12 cellular contexts compared by ENCODE assay signal in the genomic region with DNA sequence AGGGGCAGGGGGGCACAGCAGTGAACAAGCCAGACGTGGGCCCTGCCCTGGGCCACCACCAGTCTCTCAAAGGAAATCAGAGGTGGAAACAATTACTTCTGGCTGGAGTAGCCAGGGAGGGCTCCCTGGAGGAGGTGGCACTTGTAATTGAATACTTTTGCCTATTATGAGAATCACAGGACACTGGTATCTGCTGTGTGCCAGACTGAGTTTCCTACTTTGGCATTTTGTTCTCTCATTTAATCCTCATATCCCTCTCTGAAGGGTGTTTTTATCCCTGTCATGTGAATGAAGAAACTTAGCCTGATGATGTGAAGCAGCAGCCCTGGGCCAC.
"Had no signal": no experiment of that assay in that cellular context is flagged by ENCODE, and none has a peak within 500 bp of the region (broad histone marks: within the 10 kb centered on the region; RNA-seq: fewer than 3 reads in every experiment).

No MANE protein-coding gene starts in this region.

- H3K9ac ChIP-seq: parathyroid adenoma had no signal

- H3K27ac ChIP-seq: foreskin keratinocyte, hepatocyte, parathyroid adenoma had no signal

- DNase-seq: activated B cell treated with CpG ODN at 0.5 μM for 24 hours; activated CD4-positive, alpha-beta T cell treated with anti-CD3 and anti-CD28 coated beads, Interleukin-2, amount 10 ng/mL, durations not matched to agents 24 days and 14 days; activated CD8-positive, alpha-beta memory T cell treated with anti-CD3 and anti-CD28 coated beads for 24 hours; activated naive CD4-positive, alpha-beta T cell treated with anti-CD3 and anti-CD28 coated beads for 36 hours; foreskin keratinocyte; kidney glomerular epithelial cell; stimulated activated CD4-positive, alpha-beta T cell treated with anti-CD3 and anti-CD28 coated beads, Interleukin-1b, Interleukin-23, amount 100 ng/mL, for 48 hours had no signal

- H3K4me1 ChIP-seq: foreskin keratinocyte had no signal

- H3K4me3 ChIP-seq: hepatocyte, lung, upper lobe of left lung had no signal

- ATAC-seq: foreskin keratinocyte; stimulated activated memory B cell treated with anti-CD40 and anti-IgM and Interleukin-4, amounts not matched to agents 10 μg/mL and 1 μg/mL and 100 μg/mL, for 72 hours had no signal

- H3K4me2 ChIP-seq: hepatocyte had no signal

- H2AFZ ChIP-seq: hepatocyte, parathyroid adenoma had no signal

- H3K36me3 ChIP-seq: upper lobe of left lung had no signal

- H3K9me3 ChIP-seq: upper lobe of left lung had no signal
